ENCODE assay signal across 11 cellular contexts in genomic region chr1:162605225-162605927, GRCh38. TPM values are rescaled to one million over a fixed set of nuclear protein-coding genes. Genes with fewer than 3 reads are reported as not detected.
DNase-seq lines count a peak whose midpoint lies in the region; ATAC-seq, FAIRE-seq and TF ChIP-seq lines count a peak whose summit lies in the region.
"Had no signal": no experiment of that assay in that cellular context is flagged by ENCODE, and none has a peak within 500 bp of the region (broad histone marks: within the 10 kb centered on the region; RNA-seq: fewer than 3 reads in every experiment).

No MANE protein-coding gene starts in this region.

- H3K4me2 ChIP-seq in K562 (ENCODE audit: insufficient read depth, low read length) (no peak overlapping the region), keratinocyte (ENCODE audit: control insufficient read depth, extremely low read depth, insufficient read depth, low read depth, low read length) (no peak overlapping the region)

- POLR2A ChIA-PET in K562 (lab: Yijun Ruan, JAX): interaction anchor here (0.7 to 1.6 kb wide), 6 partner anchors 8 to 24 kb away, joined by 3 to 6 read pairs (median 4); no protein-coding TSS in a partner anchor

- no peaks in the 10 kb centered on the region for H4K20me1 ChIP-seq in K562 (replicated peaks; ENCODE audit: control insufficient read depth, insufficient read depth, low read length)
- H4K20me1 ChIP-seq in keratinocyte (ENCODE audit: control insufficient read depth, extremely low read depth, insufficient read depth, low read length): no peaks in the 10 kb centered on the region

- peaks cover 32% of the 10 kb centered on the region for H3K4me1 Mint-ChIP-seq in HFFc6 (ENCODE audit: low read depth)
- H3K4me1 Mint-ChIP-seq: stimulated activated naive CD8-positive, alpha-beta T cell treated with anti-CD3 and anti-CD28 coated beads, Interleukin-15, amount 100 ng/mL, for 72 hours; WTC11 had no signal

- no TSS peak for BruUV-seq in K562 (replicated peaks; lab: Mats Ljungman, UMichigan)

- H3K4me3 Mint-ChIP-seq in HFFc6: peak overlapping the region; percentile 16
- H3K4me3 Mint-ChIP-seq: stimulated activated naive CD8-positive, alpha-beta T cell treated with anti-CD3 and anti-CD28 coated beads, Interleukin-15, amount 100 ng/mL, for 72 hours; WTC11 had no signal

- TF ChIP-seq EP300 in K562 (IDR thresholded peaks at IDR 0.05; ENCODE audit: low read length): no peak

- no peak for TF ChIP-seq POLR2A in K562 (conservative IDR thresholded peaks at IDR 0.05)

- ATAC-seq in K562: 0 out of 3 replicates have a peak, but pooled peaks have one; percentile 9
- ATAC-seq in aorta (ENCODE audit: low FRiP score): peak; percentile 51
- no peak for ATAC-seq in HG02571 (IDR thresholded peaks at IDR 0.05; ENCODE audit: unreplicated experiment)
- ATAC-seq: stimulated activated naive CD8-positive, alpha-beta T cell treated with anti-CD3 and anti-CD28 coated beads, Interleukin-15, amount 100 ng/mL, for 72 hours; WTC11 had no signal

- no peak overlapping the region for H3K27ac ChIP-seq in K562 (ENCODE audit: extremely low read depth, low read depth, low read length)
- H3K27ac ChIP-seq in keratinocyte (ENCODE audit: control insufficient read depth, insufficient read depth, low read length): peak overlapping the region; percentile 20
- no peak overlapping the region for H3K27ac ChIP-seq in aorta (ENCODE audit: low read depth in 1 of 2, low read length in 2 of 2)

- no peak overlapping the region for H3K9ac ChIP-seq in K562 (ENCODE audit: insufficient read depth in 1 of 2, low read depth in 2 of 2, low read length in 2 of 2)
- no peak overlapping the region for H3K9ac ChIP-seq in keratinocyte (ENCODE audit: control insufficient read depth, extremely low read depth, insufficient read depth, low read length)

- TF ChIP-seq RAD21 in K562 (CRISPR knock-in tag; conservative IDR thresholded peaks at IDR 0.05 in 1 of 2, IDR thresholded peaks at IDR 0.05 in 1 of 2): no peak

- H3K27me3 ChIP-seq in K562 (ENCODE audit: control insufficient read depth in 2 of 2, insufficient read depth in 2 of 2, low read length in 2 of 2) (no peaks in the 10 kb centered on the region), keratinocyte (ENCODE audit: control insufficient read depth, extremely low read depth, insufficient read depth, low read length) (no peaks in the 10 kb centered on the region), aorta (ENCODE audit: control insufficient read depth in 1 of 2, insufficient read depth in 2 of 2, low read length in 1 of 2) (no peaks in the 10 kb centered on the region)

- peaks cover 1% of the 10 kb centered on the region; the same call in 1 of the 2 replicates for H3K27me3 Mint-ChIP-seq in HFFc6 (ENCODE audit: insufficient read depth)
- H3K27me3 Mint-ChIP-seq: stimulated activated naive CD8-positive, alpha-beta T cell treated with anti-CD3 and anti-CD28 coated beads, Interleukin-15, amount 100 ng/mL, for 72 hours had no signal

- H3K9me3 ChIP-seq in K562 (replicated peaks; ENCODE audit: control insufficient read depth, insufficient read depth, low read depth, low read length): no peaks in the 10 kb centered on the region
- H3K9me3 ChIP-seq in keratinocyte (ENCODE audit: control insufficient read depth, low read depth, low read length): no peaks in the 10 kb centered on the region
- no peaks in the 10 kb centered on the region for H3K9me3 ChIP-seq in aorta (ENCODE audit: control insufficient read depth, low read length)

- dilution Hi-C loops in keratinocyte (cut with MboI; ENCODE audit: extremely low pct_ligation_motif_present, low sequenced_read_pairs): no loop called here

- 93% methylated on average over 3 of the region's 3 CpGs for WGBS in K562 (ENCODE audit: insufficient coverage, low coverage, missing lambda C conversion rate)
- WGBS in aorta, 2 donors: 92 to 94% methylated on average over 3 of the region's 3 CpGs

- H3K27ac Mint-ChIP-seq in HFFc6: peak overlapping the region; percentile 72
- H3K27ac Mint-ChIP-seq: WTC11 had no signal

- H3K36me3 ChIP-seq in K562 (ENCODE audit: control insufficient read depth, insufficient read depth, low read length): peaks cover 43% of the 10 kb centered on the region
- peaks cover 9 to 17% of the 10 kb centered on the region in 2 experiments for H3K36me3 ChIP-seq in keratinocyte (ENCODE audit: control insufficient read depth in 2 of 2, extremely low read depth in 1 of 2, insufficient read depth in 2 of 2, low read length in 2 of 2)
- H3K36me3 ChIP-seq in aorta (ENCODE audit: control insufficient read depth in 1 of 2, insufficient read depth in 2 of 2, low read length in 1 of 2): peaks cover 0 to 4% of the 10 kb centered on the region in 2 donors

- H3K4me1 ChIP-seq in K562 (replicated peaks in 1 of 2; ENCODE audit: control insufficient read depth in 2 of 2, insufficient read depth in 2 of 2, low read length in 2 of 2) (no peaks in the 10 kb centered on the region), keratinocyte (ENCODE audit: control insufficient read depth, extremely low read depth, insufficient read depth, low read length) (peaks cover 18% of the 10 kb centered on the region), aorta (ENCODE audit: control insufficient read depth in 1 of 2, insufficient read depth in 2 of 2, low read length in 2 of 2) (no peaks in the 10 kb centered on the region)

- FAIRE-seq in K562 (lab: Jason Lieb, UNC) (no peak), keratinocyte (lab: Jason Lieb, UNC) (peak; percentile 57)

- H3K79me2 ChIP-seq in K562 (ENCODE audit: control insufficient read depth, insufficient read depth, low read length) (no peaks in the 10 kb centered on the region), keratinocyte (ENCODE audit: control insufficient read depth, insufficient read depth, low read length) (no peaks in the 10 kb centered on the region)

- intact Hi-C loops in K562 (cut with micrococcal nuclease): loop anchor here (5.0 kb wide), 1 partner anchor 553 kb away; no protein-coding TSS in a partner anchor
- intact Hi-C loops in aorta (cut with DNase I): no loop called here

- H3K4me3 ChIP-seq in K562 (no peak overlapping the region), keratinocyte (ENCODE audit: control insufficient read depth in 2 of 3, extremely low read depth in 1 of 3, insufficient read depth in 2 of 3, low read depth in 1 of 3, low read length in 3 of 3) (no peak overlapping the region), aorta (ENCODE audit: low read length in 2 of 2) (no peak overlapping the region)

- peaks cover 38% of the 10 kb centered on the region for H3K36me3 Mint-ChIP-seq in HFFc6 (ENCODE audit: low read depth)

- H2AFZ ChIP-seq in K562 (ENCODE audit: low read depth, low read length) (no peak overlapping the region), keratinocyte (ENCODE audit: control insufficient read depth, low read length) (no peak overlapping the region)

- CTCF ChIA-PET in K562 (lab: Yijun Ruan, JAX; ENCODE audit: low intra/inter-chr PET ratio): no interaction called here

- no peak for TF ChIP-seq CTCF in HFFc6 (IDR thresholded peaks at IDR 0.05)
- no peak for TF ChIP-seq CTCF in K562 (IDR thresholded peaks at IDR 0.05 in 2 of 3, conservative IDR thresholded peaks at IDR 0.05 in 1 of 3; ENCODE audit: insufficient read depth in 2 of 3, low read depth in 1 of 3, low read length in 3 of 3)
- TF ChIP-seq CTCF in keratinocyte (optimal IDR thresholded peaks at IDR 0.05 in 1 of 3, IDR thresholded peaks at IDR 0.05 in 1 of 3, conservative IDR thresholded peaks at IDR 0.05 in 1 of 3; ENCODE audit: extremely low read depth in 1 of 3, insufficient read depth in 2 of 3, low read length in 3 of 3): no peak

- H3K9me1 ChIP-seq in K562 (ENCODE audit: control insufficient read depth, insufficient read depth, low read length) (no peaks in the 10 kb centered on the region), keratinocyte (ENCODE audit: control insufficient read depth, extremely low read depth, insufficient read depth, low read length) (no peaks in the 10 kb centered on the region)

- DNase-seq in HFFc6 (peak; percentile 93), K562 (ENCODE audit: extremely low read depth in 1 of 4, low spot score in 3 of 4) (no peak), keratinocyte (ENCODE audit: low read depth, low spot score) (peak; percentile 73), aorta (no peak), OCI-M2 (lab: John Stamatoyannopoulos, UW; ENCODE audit: unreplicated experiment) (no peak), NCI-H1436 treated with DMSO at 0.1 percent for 48 hours (lab: John Stamatoyannopoulos, UW) (no peak)
- DNase-seq: activated gamma-delta T cell treated with Interleukin-2 at 50 U/mL for 16 hours; NK-92 treated with Interleukin-12 subunit alpha and Interleukin-12 subunit beta, amount 100 ng/mL, for 24 hours; stimulated activated naive CD8-positive, alpha-beta T cell treated with anti-CD3 and anti-CD28 coated beads, Interleukin-15, amount 100 ng/mL, for 72 hours had no signal

- no peaks in the 10 kb centered on the region for H3K9me3 Mint-ChIP-seq in HFFc6
- H3K9me3 Mint-ChIP-seq: stimulated activated naive CD8-positive, alpha-beta T cell treated with anti-CD3 and anti-CD28 coated beads, Interleukin-15, amount 100 ng/mL, for 72 hours; WTC11 had no signal

- in situ Hi-C loops in K562 (cut with MboI): no loop called here

RNA-seq across cellular contexts. Expression of gene DDR2, which starts 26.9 kb away (rescaled TPM):
- total RNA-seq in HFFc6 (2021; fragmentation: NEBNext Ultra II Directional; extraction: Animal tissue kit (Norgen Biotek cat#: 25700)): 100 to 1,000 TPM; 154 to 218 (median 187) TPM
- 5.5 and 7.1 TPM in 2 replicates for total RNA-seq in K562 (2011; cell fraction: chromatin; rRNA removed; ENCODE audit: low replicate concordance)
- 1.5 and 3.0 TPM in 2 replicates for total RNA-seq in K562 (2011; cell fraction: nucleolus; rRNA removed)
- total RNA-seq in K562 (2011; cell fraction: nucleoplasm; rRNA removed): 1.4 and 3.7 TPM in 2 replicates
- total RNA-seq in K562 (2014; rRNA removed) (0.69 and 2.0 TPM in 2 replicates), K562 (2014; rRNA removed; fragmentation: Illumina TruSeq; extraction: Trizol) (1.3 and 2.2 TPM in 2 replicates), K562 (2015; rRNA removed; fragmentation: Illumina TruSeq; extraction: Trizol) (1.2 and 1.3 TPM in 2 replicates), K562 (2021) (1.6 and 1.7 TPM in 2 replicates), aorta (100 to 1,000 TPM; 124 to 146 TPM)
- polyA plus RNA-seq in K562 (2011; rRNA removed) (0.75 and 1.4 TPM in 2 replicates), K562 (2014; fragmentation: Illumina TruSeq; extraction: Trizol) (1.1 and 1.5 TPM in 2 replicates), K562 (2014; fragmentation: Nextera tagmentation; extraction: Ambion mirVana) (under 1 TPM; 0.36 to 0.51 TPM), K562 (2014; rRNA removed) (0.57 and 0.89 TPM in 2 replicates), keratinocyte (0.31 to 0.43 TPM (median 0.39 TPM) in 3 replicates), aorta (10 to 100 TPM; 24.8 to 28.5 TPM)
- 0.39 and 1.5 TPM in 2 replicates for polyA plus RNA-seq in K562 (2011; cell fraction: cytosol; rRNA removed)
- polyA plus RNA-seq in K562 (2011; cell fraction: nucleus; rRNA removed): 6.2 and 7.1 TPM in 2 replicates
- 1.0 and 2.3 TPM in 2 replicates for polyA plus RNA-seq in K562 (2012)
- 3.4 and 3.5 TPM in 2 replicates for polyA minus RNA-seq in K562 (2011; rRNA and poly(A)+ RNA removed)
- 0.57 and 1.3 TPM in 2 replicates for polyA minus RNA-seq in K562 (2011; cell fraction: cytosol; rRNA and poly(A)+ RNA removed)
- polyA minus RNA-seq in K562 (2011; cell fraction: nucleus; rRNA and poly(A)+ RNA removed): 3.8 and 6.6 TPM in 2 replicates
- 0.37 TPM for polyA plus RNA-seq in keratinocyte (2011; ENCODE audit: low read depth)
- 0.19 and 0.21 TPM in 2 replicates for polyA plus RNA-seq in keratinocyte (2011; cell fraction: cytosol; rRNA removed)
- polyA plus RNA-seq in keratinocyte (2011; cell fraction: nucleus; rRNA removed): 1.2 and 1.6 TPM in 2 replicates
- 0.24 and 1.4 TPM in 2 replicates for polyA plus RNA-seq in keratinocyte (2012; ENCODE audit: low replicate concordance)
- polyA minus RNA-seq in keratinocyte: 0.07 to 2.4 TPM (median 1.1 TPM) in 3 replicates
- polyA minus RNA-seq in keratinocyte (2011; cell fraction: cytosol; rRNA and poly(A)+ RNA removed): not detected
- 1.2 and 3.0 TPM in 2 replicates for polyA minus RNA-seq in keratinocyte (2011; cell fraction: nucleus; rRNA and poly(A)+ RNA removed)

RNA-seq across cellular contexts. Expression of gene UAP1, which starts 43.9 kb away (rescaled TPM):
- total RNA-seq in HFFc6 (2021; fragmentation: NEBNext Ultra II Directional; extraction: Animal tissue kit (Norgen Biotek cat#: 25700)): 100 to 1,000 TPM; 105 to 192 (median 117) TPM
- 118 and 292 TPM in 2 replicates for total RNA-seq in K562 (2011; cell fraction: chromatin; rRNA removed; ENCODE audit: low replicate concordance)
- 62.5 and 85.8 TPM in 2 replicates for total RNA-seq in K562 (2011; cell fraction: nucleolus; rRNA removed)
- total RNA-seq in K562 (2011; cell fraction: nucleoplasm; rRNA removed): 147 and 243 TPM in 2 replicates
- total RNA-seq in K562 (2014; rRNA removed) (191 and 213 TPM in 2 replicates), K562 (2014; rRNA removed; fragmentation: Illumina TruSeq; extraction: Trizol) (317 and 372 TPM in 2 replicates), K562 (2015; rRNA removed; fragmentation: Illumina TruSeq; extraction: Trizol) (188 TPM in 2 replicates), K562 (2021) (216 and 222 TPM in 2 replicates), aorta (100 to 1,000 TPM; 101 to 138 TPM)
- polyA plus RNA-seq in K562 (2011; rRNA removed) (257 and 285 TPM in 2 replicates), K562 (2014; fragmentation: Illumina TruSeq; extraction: Trizol) (219 and 241 TPM in 2 replicates), K562 (2014; fragmentation: Nextera tagmentation; extraction: Ambion mirVana) (100 to 1,000 TPM; 182 to 189 TPM), K562 (2014; rRNA removed) (201 and 213 TPM in 2 replicates), keratinocyte (81.8 to 150 TPM (median 129 TPM) in 3 replicates), aorta (10 to 100 TPM; 32.2 to 45.2 TPM)
- 51.3 and 125 TPM in 2 replicates for polyA plus RNA-seq in K562 (2011; cell fraction: cytosol; rRNA removed)
- polyA plus RNA-seq in K562 (2011; cell fraction: nucleus; rRNA removed): 78.0 and 133 TPM in 2 replicates
- polyA plus RNA-seq in K562 (2012): 78.7 and 150 TPM in 2 replicates
- 278 and 307 TPM in 2 replicates for polyA minus RNA-seq in K562 (2011; rRNA and poly(A)+ RNA removed)
- polyA minus RNA-seq in K562 (2011; cell fraction: cytosol; rRNA and poly(A)+ RNA removed): 95.7 and 265 TPM in 2 replicates
- 63.4 and 136 TPM in 2 replicates for polyA minus RNA-seq in K562 (2011; cell fraction: nucleus; rRNA and poly(A)+ RNA removed)
- polyA plus RNA-seq in keratinocyte (2011; ENCODE audit: low read depth): 82.3 TPM
- polyA plus RNA-seq in keratinocyte (2011; cell fraction: cytosol; rRNA removed): 72.4 and 143 TPM in 2 replicates
- 115 and 150 TPM in 2 replicates for polyA plus RNA-seq in keratinocyte (2011; cell fraction: nucleus; rRNA removed)
- 89.8 and 128 TPM in 2 replicates for polyA plus RNA-seq in keratinocyte (2012; ENCODE audit: low replicate concordance)
- polyA minus RNA-seq in keratinocyte: 27.7 to 125 TPM (median 59.1 TPM) in 3 replicates
- 67.5 TPM for polyA minus RNA-seq in keratinocyte (2011; cell fraction: cytosol; rRNA and poly(A)+ RNA removed)
- polyA minus RNA-seq in keratinocyte (2011; cell fraction: nucleus; rRNA and poly(A)+ RNA removed): 75.2 and 120 TPM in 2 replicates

Comparison
In these comparisons a context has a peak if more than half of its experiments do, and no peak if none do; other contexts are left out.
1. DNase-seq: peak in HFFc6 (single experiment) and keratinocyte (single experiment); none in K562 (0 of 4), aorta (0 of 2), OCI-M2 (single experiment) and NCI-H1436 treated with DMSO at 0.1 percent for 48 hours (single experiment).
2. RNA of gene DDR2, which starts 26.9 kb away (total RNA-seq): 154 to 218 TPM in HFFc6 and 124 to 146 TPM in aorta; 0.69 to 7.1 TPM in K562; every median in the first group is over 10 times any median in the second.